8 cellular contexts compared by ENCODE assay signal in genomic region chr1:34852677-34853217, GRCh38. TPM values are rescaled to one million over a fixed set of nuclear protein-coding genes. Genes with fewer than 3 reads are reported as not detected.
A peak's percentile ranks its signal among the peaks of the same experiment; 100 is the strongest.
DNase-seq lines count a peak whose midpoint lies in the region; ATAC-seq, FAIRE-seq and TF ChIP-seq lines count a peak whose summit lies in the region.

No MANE protein-coding gene starts in this region.

- intact Hi-C loops in Calu3 (cut with micrococcal nuclease; ENCODE audit: unreplicated experiment): loop anchor here (1.0 to 10.0 kb wide), 2 partner anchors 66 to 132 kb away; partner anchors contain the start of gene TMEM35B

- CTCF ChIA-PET in Calu3 (lab: Charles Lee): interaction anchor here (0.6 to 1.3 kb wide), 6 partner anchors 22 to 684 kb away, joined by 3 to 6 read pairs (median 4); partner anchors contain the start of gene TMEM35B

- H3K36me3 Mint-ChIP-seq in Calu3 (ENCODE audit: insufficient read depth, unreplicated experiment): peaks cover 27% of the 10 kb centered on the region
- peaks cover 43% of the 10 kb centered on the region for H3K36me3 Mint-ChIP-seq in endodermal cell (ENCODE audit: low read depth)

- peak; percentile 92 for DNase-seq in Calu3
- DNase-seq in HTR-8/SVneo (ENCODE audit: insufficient read length, low spot score): peak; percentile 91
- DNase-seq in NK-92 (lab: John Stamatoyannopoulos, UW; ENCODE audit: unreplicated experiment): peak; percentile 36
- DNase-seq in activated CD8-positive, alpha-beta memory T cell treated with anti-CD3 and anti-CD28 coated beads for 1 hour (ENCODE audit: extremely low read depth in 1 of 2, low read depth in 1 of 2): peak; percentile 72 to 75
- peak; percentile 99 for DNase-seq in endodermal cell
- peak; percentile 71 to 82 for DNase-seq in stimulated activated CD8-positive, alpha-beta memory T cell treated with anti-CD3 and anti-CD28 coated beads, Interleukin-15, amount 100 ng/mL, for 4 hours (ENCODE audit: low read depth in 2 of 2)

- peak; percentile 97 for TF ChIP-seq CTCF in Calu3 (IDR thresholded peaks at IDR 0.05; ENCODE audit: unreplicated experiment)
- TF ChIP-seq CTCF in endodermal cell (conservative IDR thresholded peaks at IDR 0.05): peak; percentile 100

- no peak overlapping the region for H3K9ac ChIP-seq in endodermal cell (ENCODE audit: extremely low read depth, low read length, poor library complexity, severe bottlenecking)

- H3K36me3 ChIP-seq in endodermal cell (ENCODE audit: control insufficient read depth, insufficient read depth, low read length) (peaks cover 50% of the 10 kb centered on the region), mesodermal cell (ENCODE audit: control insufficient read depth, insufficient read depth, low read length) (peaks cover 68% of the 10 kb centered on the region)

- H3K9me3 Mint-ChIP-seq in Calu3 (ENCODE audit: low read depth, unreplicated experiment) (no peaks in the 10 kb centered on the region), endodermal cell (peaks cover 3% of the 10 kb centered on the region)

- H3K27me3 ChIP-seq in endodermal cell (ENCODE audit: control insufficient read depth, insufficient read depth, low read length, poor library complexity, severe bottlenecking): no peaks in the 10 kb centered on the region

- H3K4me3 ChIP-seq in endodermal cell (ENCODE audit: low read length): no peak overlapping the region
- H3K4me3 ChIP-seq in mesodermal cell (ENCODE audit: extremely low read depth, insufficient read depth, low read length, poor library complexity, severe bottlenecking): no peak overlapping the region

- H3K27me3 Mint-ChIP-seq in Calu3 (ENCODE audit: unreplicated experiment) (no peaks in the 10 kb centered on the region), endodermal cell (ENCODE audit: insufficient read depth) (no peaks in the 10 kb centered on the region)

- no TSS peak for BruUV-seq in Calu3 (replicated peaks; lab: Mats Ljungman, UMichigan)

- peaks cover 6% of the 10 kb centered on the region for H3K4me1 Mint-ChIP-seq in Calu3 (ENCODE audit: low read depth, unreplicated experiment)
- H3K4me1 Mint-ChIP-seq in endodermal cell: peaks cover 35% of the 10 kb centered on the region

- peak; percentile 98 for ATAC-seq in GM21423 (IDR thresholded peaks at IDR 0.05; ENCODE audit: unreplicated experiment)

- peaks cover 4% of the 10 kb centered on the region for H3K4me1 ChIP-seq in endodermal cell (ENCODE audit: control insufficient read depth, insufficient read depth, low read length)
- peaks cover 6% of the 10 kb centered on the region for H3K4me1 ChIP-seq in mesodermal cell (ENCODE audit: control insufficient read depth, insufficient read depth, low read length, poor library complexity, severe bottlenecking)

- no peak overlapping the region for H3K27ac Mint-ChIP-seq in Calu3 (ENCODE audit: unreplicated experiment)
- H3K27ac Mint-ChIP-seq in endodermal cell: peak overlapping the region; percentile 92

- H3K9me3 ChIP-seq in endodermal cell (ENCODE audit: control insufficient read depth, low read length) (peaks cover 5% of the 10 kb centered on the region), mesodermal cell (ENCODE audit: control insufficient read depth, low read length) (no peaks in the 10 kb centered on the region)

- H3K4me3 Mint-ChIP-seq in Calu3 (ENCODE audit: low read depth, unreplicated experiment) (no peak overlapping the region), endodermal cell (no peak overlapping the region)

- FAIRE-seq in HTR-8/SVneo (lab: Jason Lieb, UNC): peak; percentile 85

- H3K27ac ChIP-seq in endodermal cell (ENCODE audit: low read depth, low read length) (no peak overlapping the region), mesodermal cell (ENCODE audit: low read depth, low read length, severe bottlenecking) (peak overlapping the region; percentile 36)

- 3% methylated on average over 4 to 6 of the region's 6 CpGs for WGBS in endodermal cell (ENCODE audit: insufficient coverage in 1 of 2, insufficient read length in 1 of 2), 2 experiments
- 1 to 4% methylated on average over 5 to 6 of the region's 6 CpGs for WGBS in mesodermal cell (ENCODE audit: insufficient coverage in 2 of 2), 2 experiments

RNA-seq across cellular contexts. Expression of gene SMIM12, which starts 6.8 kb away (rescaled TPM):
- total RNA-seq in Calu3 (2022): 35.8 and 36.8 TPM in 2 replicates
- 10 to 100 TPM; 43.0 to 47.6 TPM for total RNA-seq in endodermal cell
- polyA plus RNA-seq in endodermal cell (2013, experiment 1 of 2): 29.8 TPM
- 31.3 TPM for polyA plus RNA-seq in endodermal cell (2013, experiment 2 of 2)
- polyA plus RNA-seq in mesodermal cell (2013, experiment 1 of 2): 32.7 TPM
- 26.0 TPM for polyA plus RNA-seq in mesodermal cell (2013, experiment 2 of 2)

RNA-seq across cellular contexts. Expression of gene GJA4, which starts 59.9 kb away (rescaled TPM):
- not detected in 2 replicates for total RNA-seq in Calu3 (2022)
- 1 to 10 TPM; 9.0 TPM for total RNA-seq in endodermal cell
- 7.8 TPM for polyA plus RNA-seq in endodermal cell (2013, experiment 1 of 2)
- 6.7 TPM for polyA plus RNA-seq in endodermal cell (2013, experiment 2 of 2)
- polyA plus RNA-seq in mesodermal cell (2013, experiment 1 of 2): 115 TPM
- 78.2 TPM for polyA plus RNA-seq in mesodermal cell (2013, experiment 2 of 2)

Comparison
In these comparisons a context has a peak if more than half of its experiments do, and no peak if none do; other contexts are left out.
1. DNase-seq: peak in every context shown above with its lines; median percentile 99 in endodermal cell; 92 in Calu3; 91 in HTR-8/SVneo; 76 in stimulated activated CD8-positive, alpha-beta memory T cell treated with anti-CD3 and anti-CD28 coated beads, Interleukin-15, amount 100 ng/mL, for 4 hours; 74 in activated CD8-positive, alpha-beta memory T cell treated with anti-CD3 and anti-CD28 coated beads for 1 hour; 36 in NK-92.